In the genomic region with DNA sequence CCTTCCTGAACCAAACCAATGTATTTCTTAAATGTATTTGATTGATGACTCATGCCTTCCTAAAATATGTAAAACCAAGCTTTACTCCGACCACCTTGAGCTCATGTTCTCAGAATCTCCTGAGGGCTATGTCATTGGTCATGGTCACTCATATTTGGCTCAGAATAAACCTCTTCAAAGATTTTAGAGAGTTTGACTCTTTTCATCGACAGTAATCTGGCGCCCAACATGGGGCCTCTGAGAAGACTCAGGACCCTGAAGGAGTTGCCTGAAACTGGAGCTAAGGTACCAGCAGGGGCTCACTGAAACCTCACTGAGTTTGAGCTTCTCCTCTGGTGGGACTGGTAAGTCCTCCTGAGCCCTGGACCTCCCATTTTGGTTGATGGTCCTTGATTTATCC, we compare ENCODE assay signal across 19 cellular contexts. TPM values are rescaled to one million over a fixed set of nuclear protein-coding genes. Genes with fewer than 3 reads are reported as not detected.
DNase-seq lines count a peak whose midpoint lies in the region; ATAC-seq, FAIRE-seq and TF ChIP-seq lines count a peak whose summit lies in the region.
"Had no signal": no experiment of that assay in that cellular context is flagged by ENCODE, and none has a peak within 500 bp of the region (broad histone marks: within the 10 kb centered on the region; RNA-seq: fewer than 3 reads in every experiment).

No MANE protein-coding gene starts in this region.

- no peak overlapping the region for H2AFZ ChIP-seq in DND-41 (ENCODE audit: low read depth, low read length)
- H2AFZ ChIP-seq in GM12878 (ENCODE audit: control insufficient read depth, low read depth, low read length) = no peak overlapping the region

- no peak overlapping the region for H3K27ac ChIP-seq in DND-41 (ENCODE audit: low read length)
- no peak overlapping the region for H3K27ac ChIP-seq in GM12878 (ENCODE audit: control insufficient read depth, insufficient read depth)
- H3K27ac ChIP-seq: esophagus squamous epithelium, SK-N-MC, tibial artery had no signal

- H3K4me1 ChIP-seq in DND-41 (ENCODE audit: insufficient read depth, low read length) (peaks cover 13% of the 10 kb centered on the region), GM12878 (ENCODE audit: control insufficient read depth, insufficient read depth, low read length) (no peaks in the 10 kb centered on the region)
- H3K4me1 ChIP-seq: tibial artery had no signal

- POLR2A ChIA-PET in GM12878 (lab: Charles Lee) = no interaction called here

- H3K4me3 ChIP-seq in DND-41 (ENCODE audit: low read depth in 1 of 2, low read length in 2 of 2) (no peak overlapping the region), GM12878 (no peak overlapping the region)
- H3K4me3 ChIP-seq: esophagus squamous epithelium, SK-N-MC, tibial artery had no signal

- ATAC-seq in DND-41 (ENCODE audit: insufficient read depth, low read depth) (no peak), GM12878 (no peak), HG03097 (IDR thresholded peaks at IDR 0.05; ENCODE audit: low FRiP score, unreplicated experiment) (no peak)
- ATAC-seq: left ventricle myocardium superior; sciatic nerve; stimulated activated memory B cell treated with anti-CD40 and anti-IgM and Interleukin-4, amounts not matched to agents 10 μg/mL and 1 μg/mL and 100 μg/mL, for 72 hours had no signal

- no peaks in the 10 kb centered on the region for H4K20me1 ChIP-seq in DND-41 (ENCODE audit: insufficient read depth, low read length)
- no peaks in the 10 kb centered on the region for H4K20me1 ChIP-seq in GM12878 (ENCODE audit: control insufficient read depth, insufficient read depth)

- CTCF ChIA-PET in GM12878 (lab: Yijun Ruan, JAX) = interaction anchor here (1.6 kb wide), 1 partner anchor 14 kb away, joined by 3 read pairs; no protein-coding TSS in a partner anchor

- SMC1A ChIA-PET in GM12878 (lab: Charles Lee; ENCODE audit: uncharacterized antibody, unreplicated experiment) = no interaction called here

- no TSS peak for BruUV-seq in GM12878 (replicated peaks; lab: Mats Ljungman, UMichigan)

- no peak for FAIRE-seq in GM12878 (lab: Jason Lieb, UNC)

- intact Hi-C loops in GM12878 (cut with micrococcal nuclease; ENCODE audit: unreplicated experiment) = loop anchor here (5.0 kb wide), 1 partner anchor 1212 kb away; no protein-coding TSS in a partner anchor

- WGBS in GM12878 (ENCODE audit: insufficient coverage, insufficient replicate concordance, low lambda C conversion rate, missing lambda C conversion rate) = 66% methylated on average over 3 of the region's 3 CpGs

- H3K79me2 ChIP-seq in DND-41 (ENCODE audit: insufficient read depth, low read length) (no peaks in the 10 kb centered on the region), GM12878 (ENCODE audit: control insufficient read depth, insufficient read depth, low read length) (no peaks in the 10 kb centered on the region)

- in situ Hi-C loops in GM12878 (cut with MboI) = loop anchor here (10.0 kb wide), 1 partner anchor 264 kb away; no protein-coding TSS in a partner anchor

- RAD21 ChIA-PET in GM12878 (lab: Charles Lee; ENCODE audit: unreplicated experiment) = no interaction called here

- H3K4me2 ChIP-seq in DND-41 (ENCODE audit: insufficient read depth, low read length) = no peak overlapping the region
- no peak overlapping the region for H3K4me2 ChIP-seq in GM12878 (ENCODE audit: control insufficient read depth, insufficient read depth)

- peak; percentile 23 for DNase-seq in DND-41
- peak; percentile 17 for DNase-seq in LHCN-M2 (ENCODE audit: low read depth)
- DNase-seq in GM12878 (ENCODE audit: low read depth, low spot score) = no peak
- peak; percentile 17 for DNase-seq in iris pigment epithelial cell (ENCODE audit: low read depth)
- DNase-seq in LoVo (ENCODE audit: low spot score) = no peak
- DNase-seq in DMS114 treated with DMSO at 0.1 percent for 48 hours (lab: John Stamatoyannopoulos, UW; ENCODE audit: unreplicated experiment) = no peak
- DNase-seq: activated effector memory CD4-positive, alpha-beta T cell treated with Interleukin-2 at 50 U/mL for 16 hours; amniotic stem cell; esophagus squamous epithelium; GOT3; head of caudate nucleus; left ventricle myocardium superior; NCI-H1417; NCI-H2171 treated with DMSO at 0.1 percent for 48 hours; tibial artery had no signal

- H3K27me3 ChIP-seq in DND-41 (ENCODE audit: insufficient read depth, low read length, poor library complexity) (no peaks in the 10 kb centered on the region), GM12878 (replicated peaks in 1 of 2; ENCODE audit: control insufficient read depth in 2 of 2, insufficient read depth in 2 of 2, low read length in 1 of 2) (no peaks in the 10 kb centered on the region)

- H3K9ac ChIP-seq in DND-41 (ENCODE audit: low read depth, low read length) (no peak overlapping the region), GM12878 (ENCODE audit: control insufficient read depth, insufficient read depth, low read length) (no peak overlapping the region)

- H3K9me3 ChIP-seq in DND-41 (ENCODE audit: insufficient read depth, low read length, severe bottlenecking) (peaks cover 37% of the 10 kb centered on the region), GM12878 (replicated peaks; ENCODE audit: control insufficient read depth, insufficient read depth, low read length) (peaks cover 13% of the 10 kb centered on the region; the same call in 2 of the 3 replicates)

- no peak for TF ChIP-seq CTCF in DND-41 (IDR thresholded peaks at IDR 0.05; ENCODE audit: borderline replicate concordance, extremely low read depth, low read length, poor library complexity, severe bottlenecking)
- TF ChIP-seq CTCF in GM12878 (IDR thresholded peaks at IDR 0.05 in 2 of 3, conservative IDR thresholded peaks at IDR 0.05 in 1 of 3; ENCODE audit: control insufficient read depth in 2 of 3, extremely low read depth in 1 of 3, insufficient read depth in 1 of 3, low read depth in 3 of 3, low read length in 3 of 3) = no peak

- TF ChIP-seq EP300 in GM12878 (IDR thresholded peaks at IDR 0.05; ENCODE audit: borderline replicate concordance in 1 of 2, control insufficient read depth in 1 of 2, low read depth in 2 of 2, low read length in 2 of 2) = no peak

- no peak for TF ChIP-seq POLR2A in GM12878 (IDR thresholded peaks at IDR 0.05; ENCODE audit: low read depth, low read length)

- TF ChIP-seq RAD21 in GM12878 (IDR thresholded peaks at IDR 0.05; ENCODE audit: insufficient read depth, low read depth, low read length) = no peak

- H3K36me3 ChIP-seq in DND-41 (ENCODE audit: insufficient read depth, low read length) = no peaks in the 10 kb centered on the region
- no peaks in the 10 kb centered on the region for H3K36me3 ChIP-seq in GM12878 (ENCODE audit: control insufficient read depth in 2 of 2, insufficient read depth in 2 of 2, low read length in 1 of 2)
- H3K36me3 ChIP-seq: esophagus squamous epithelium, tibial artery had no signal

TF ChIP-seq in GM12878, 131 proteins besides CTCF, POLR2A, EP300 and RAD21:
- TF ChIP-seq CBX5 (IDR thresholded peaks at IDR 0.05; ENCODE audit: low read depth) (0 out of 2 replicates have a peak, but pooled peaks have one; percentile 61), BCL11A (IDR thresholded peaks at IDR 0.05; ENCODE audit: low read depth, low read length) (no peak)

RNA-seq across cellular contexts. Expression of a gene that starts 17.2 kb away (rescaled TPM):
- total RNA-seq in LHCN-M2 (2014; rRNA removed) = 269 and 286 TPM in 2 replicates
- polyA plus RNA-seq in LHCN-M2 (2012) = 186 TPM
- total RNA-seq in GM12878 (2013; cell fraction: nucleolus; rRNA removed) = 34.5 and 36.4 TPM in 2 replicates
- total RNA-seq in GM12878 (2014; rRNA removed) = 112 and 129 TPM in 2 replicates
- total RNA-seq in GM12878 (2014; rRNA removed; fragmentation: Illumina TruSeq; extraction: Trizol) = 260 and 277 TPM in 2 replicates
- total RNA-seq in GM12878 (2021) = 91.5 and 97.4 TPM in 2 replicates
- polyA plus RNA-seq in GM12878 (2011; ENCODE audit: low read depth) = 70.6 TPM
- 160 and 232 TPM in 2 replicates for polyA plus RNA-seq in GM12878 (2011; rRNA removed)
- polyA plus RNA-seq in GM12878 (2011; cell fraction: cytosol; rRNA removed) = 59.7 and 67.4 TPM in 2 replicates
- polyA plus RNA-seq in GM12878 (2011; cell fraction: nucleus; rRNA removed) = 58.3 and 62.8 TPM in 2 replicates
- 64.2 and 108 TPM in 2 replicates for polyA plus RNA-seq in GM12878 (2012)
- polyA plus RNA-seq in GM12878 (2014; fragmentation: Illumina TruSeq; extraction: Trizol) = 286 and 401 TPM in 2 replicates
- polyA plus RNA-seq in GM12878 (2014; fragmentation: Nextera tagmentation; extraction: Ambion mirVana) = 100 to 1,000 TPM; 194 to 255 TPM
- 114 and 135 TPM in 2 replicates for polyA plus RNA-seq in GM12878 (2014; rRNA removed)
- polyA plus RNA-seq in GM12878 (2016; fragmentation: Nextera tagmentation; extraction: Ambion mirVana) = 100 to 1,000 TPM; 224 to 226 TPM
- polyA minus RNA-seq in GM12878 (2011; rRNA and poly(A)+ RNA removed) = 48.7 and 62.2 TPM in 2 replicates
- polyA minus RNA-seq in GM12878 (2011; cell fraction: cytosol; rRNA and poly(A)+ RNA removed) = 24.9 and 25.0 TPM in 2 replicates
- polyA minus RNA-seq in GM12878 (2011; cell fraction: nucleus; rRNA and poly(A)+ RNA removed) = 9.9 and 18.2 TPM in 2 replicates

Comparison
In these comparisons a context has a peak if more than half of its experiments do, and no peak if none do; other contexts are left out.
1. DNase-seq: peak in DND-41 (single experiment), LHCN-M2 (single experiment) and iris pigment epithelial cell (single experiment); none in GM12878 (single experiment), LoVo (single experiment) and DMS114 treated with DMSO at 0.1 percent for 48 hours (single experiment).